Comparison of ENCODE assay signal across 1 cellular context in the genomic region with DNA sequence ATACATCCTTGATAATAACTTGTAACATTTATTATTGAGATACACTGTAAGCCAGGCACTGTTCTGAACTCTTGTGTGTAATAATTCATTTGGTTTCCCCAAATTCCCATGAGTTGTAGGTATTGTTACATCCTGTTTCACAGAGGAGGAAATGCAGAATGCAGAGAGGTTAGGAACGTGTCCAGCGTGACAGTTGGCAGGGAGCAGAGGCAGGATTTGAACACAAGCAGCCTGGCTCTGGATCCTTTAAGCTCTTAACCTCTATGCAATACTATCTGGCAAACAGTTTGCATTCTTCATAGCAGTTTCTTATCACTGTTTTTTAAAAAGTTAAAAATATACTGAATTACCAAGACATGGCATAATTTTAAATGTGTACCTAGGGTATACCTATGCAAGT.
TF ChIP-seq lines count a peak whose summit lies in the region.

No MANE protein-coding gene starts in this region.

TF ChIP-seq in SK-N-SH, 30 proteins besides CTCF, POLR2A, EP300 and RAD21 (continued from another document):
- TF ChIP-seq, protein P1, sequence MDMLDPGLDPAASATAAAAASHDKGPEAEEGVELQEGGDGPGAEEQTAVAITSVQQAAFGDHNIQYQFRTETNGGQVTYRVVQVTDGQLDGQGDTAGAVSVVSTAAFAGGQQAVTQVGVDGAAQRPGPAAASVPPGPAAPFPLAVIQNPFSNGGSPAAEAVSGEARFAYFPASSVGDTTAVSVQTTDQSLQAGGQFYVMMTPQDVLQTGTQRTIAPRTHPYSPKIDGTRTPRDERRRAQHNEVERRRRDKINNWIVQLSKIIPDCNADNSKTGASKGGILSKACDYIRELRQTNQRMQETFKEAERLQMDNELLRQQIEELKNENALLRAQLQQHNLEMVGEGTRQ (IDR thresholded peaks at IDR 0.05; ENCODE audit: borderline replicate concordance, low read depth, low read length) = no peak
- no peak for TF ChIP-seq JUND (IDR thresholded peaks at IDR 0.05)
- TF ChIP-seq, protein P2, sequence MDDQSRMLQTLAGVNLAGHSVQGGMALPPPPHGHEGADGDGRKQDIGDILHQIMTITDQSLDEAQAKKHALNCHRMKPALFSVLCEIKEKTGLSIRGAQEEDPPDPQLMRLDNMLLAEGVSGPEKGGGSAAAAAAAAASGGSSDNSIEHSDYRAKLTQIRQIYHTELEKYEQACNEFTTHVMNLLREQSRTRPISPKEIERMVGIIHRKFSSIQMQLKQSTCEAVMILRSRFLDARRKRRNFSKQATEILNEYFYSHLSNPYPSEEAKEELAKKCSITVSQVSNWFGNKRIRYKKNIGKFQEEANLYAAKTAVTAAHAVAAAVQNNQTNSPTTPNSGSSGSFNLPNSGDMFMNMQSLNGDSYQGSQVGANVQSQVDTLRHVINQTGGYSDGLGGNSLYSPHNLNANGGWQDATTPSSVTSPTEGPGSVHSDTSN (IDR thresholded peaks at IDR 0.05) = no peak
